1 cellular context compared by ENCODE assay signal in the genomic region with DNA sequence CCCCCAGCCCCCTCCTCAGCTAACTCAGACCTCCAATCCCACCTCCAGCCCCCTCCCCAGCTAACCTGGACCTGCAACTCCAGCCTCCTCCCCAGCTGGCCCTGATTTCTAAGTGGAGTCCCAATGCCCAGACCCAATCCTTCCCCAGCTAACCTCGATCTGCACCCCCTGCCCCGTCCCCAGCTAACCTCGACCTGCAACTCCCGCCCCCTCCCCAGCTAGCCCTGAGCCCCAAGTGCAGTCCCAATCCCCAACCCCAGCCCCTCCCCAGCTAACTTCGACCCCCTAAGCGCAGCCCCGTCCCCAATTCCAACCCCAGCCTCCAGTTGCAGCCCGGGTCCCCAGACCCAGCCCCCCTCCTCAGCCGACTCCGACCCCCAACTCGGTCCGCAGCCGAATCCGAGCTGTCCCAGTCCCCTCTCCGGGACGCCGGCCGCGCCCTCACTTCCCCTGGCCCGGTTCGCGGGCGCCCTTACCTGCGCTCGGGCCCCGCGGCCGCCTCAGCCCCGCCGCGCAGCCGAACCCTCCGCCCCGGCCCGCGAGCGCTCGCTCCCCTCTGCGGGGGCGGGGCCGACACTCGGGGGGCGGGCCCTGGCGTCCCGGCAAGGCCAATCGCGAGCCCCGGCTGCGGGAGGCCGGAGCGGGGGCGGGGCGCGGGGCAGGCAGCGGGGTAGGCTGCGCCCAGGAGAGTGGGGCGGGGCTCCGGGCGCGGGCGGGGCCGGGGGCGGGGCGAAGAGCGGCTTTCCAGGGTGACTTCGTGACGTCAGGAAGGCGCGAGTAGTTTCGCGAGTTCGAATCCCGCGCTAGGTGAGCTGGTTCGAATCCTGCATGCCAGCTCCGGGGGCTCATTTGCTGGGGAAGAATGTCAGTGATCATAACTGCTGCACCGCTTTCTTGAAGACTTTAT.
TF ChIP-seq lines count a peak whose summit lies in the region.

A gene (minus strand): TSS at position 525 of the 907 bp plus-strand sequence. CDS start 182,006 bp downstream, outside the sequence.

TF ChIP-seq in GM12878, 131 proteins besides CTCF, POLR2A, EP300 and RAD21 (continued from another document and continues in another):
- TF ChIP-seq GATAD2B (conservative IDR thresholded peaks at IDR 0.05; ENCODE audit: low read depth) (no peak), ETV6 (conservative IDR thresholded peaks at IDR 0.05 in 1 of 2, IDR thresholded peaks at IDR 0.05 in 1 of 2; ENCODE audit: borderline replicate concordance in 1 of 2, low read depth in 1 of 2) (no peak), ZBED1 (IDR thresholded peaks at IDR 0.05; ENCODE audit: borderline replicate concordance) (no peak), SPI1 (IDR thresholded peaks at IDR 0.05; ENCODE audit: borderline replicate concordance, insufficient read depth, low read depth, low read length) (no peak), SMARCA5 (IDR thresholded peaks at IDR 0.05) (no peak), TAF1 (IDR thresholded peaks at IDR 0.05; ENCODE audit: borderline replicate concordance, low read depth, low read length) (peak; percentile 25; the same call in 1 of the 2 replicates), MYC (IDR thresholded peaks at IDR 0.05; ENCODE audit: insufficient read depth, insufficient read length, insufficient replicate concordance, low read length, severe bottlenecking) (no peak), NR2C2 (IDR thresholded peaks at IDR 0.05; ENCODE audit: borderline replicate concordance, control insufficient read depth, insufficient read length, low read depth) (no peak), ZNF384 (IDR thresholded peaks at IDR 0.05; ENCODE audit: borderline replicate concordance, low read depth, low read length) (no peak), PML (IDR thresholded peaks at IDR 0.05; ENCODE audit: low read length) (no peak), NR2C1 (IDR thresholded peaks at IDR 0.05) (no peak), TCF12 (IDR thresholded peaks at IDR 0.05; ENCODE audit: low read depth, low read length) (no peak), TCF7 (IDR thresholded peaks at IDR 0.05; ENCODE audit: borderline replicate concordance) (no peak), EZH2 (IDR thresholded peaks at IDR 0.05; ENCODE audit: borderline replicate concordance, control insufficient read depth, low read depth, low read length) (no peak), POLR2AphosphoS5 (IDR thresholded peaks at IDR 0.05; ENCODE audit: low read length) (peak; percentile 61; the same call in 1 of the 2 replicates), BACH1 (IDR thresholded peaks at IDR 0.05; ENCODE audit: borderline replicate concordance) (peak; percentile 61; the same call in 1 of the 2 replicates), SUPT20H (IDR thresholded peaks at IDR 0.05; ENCODE audit: borderline replicate concordance, control insufficient read depth, low read depth, low read length) (no peak), LARP7 (IDR thresholded peaks at IDR 0.05) (no peak)
- TF ChIP-seq, protein P1, sequence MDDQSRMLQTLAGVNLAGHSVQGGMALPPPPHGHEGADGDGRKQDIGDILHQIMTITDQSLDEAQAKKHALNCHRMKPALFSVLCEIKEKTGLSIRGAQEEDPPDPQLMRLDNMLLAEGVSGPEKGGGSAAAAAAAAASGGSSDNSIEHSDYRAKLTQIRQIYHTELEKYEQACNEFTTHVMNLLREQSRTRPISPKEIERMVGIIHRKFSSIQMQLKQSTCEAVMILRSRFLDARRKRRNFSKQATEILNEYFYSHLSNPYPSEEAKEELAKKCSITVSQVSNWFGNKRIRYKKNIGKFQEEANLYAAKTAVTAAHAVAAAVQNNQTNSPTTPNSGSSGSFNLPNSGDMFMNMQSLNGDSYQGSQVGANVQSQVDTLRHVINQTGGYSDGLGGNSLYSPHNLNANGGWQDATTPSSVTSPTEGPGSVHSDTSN (IDR thresholded peaks at IDR 0.05; ENCODE audit: insufficient replicate concordance, low read depth, low read length): no peak
- TF ChIP-seq, protein P2, sequence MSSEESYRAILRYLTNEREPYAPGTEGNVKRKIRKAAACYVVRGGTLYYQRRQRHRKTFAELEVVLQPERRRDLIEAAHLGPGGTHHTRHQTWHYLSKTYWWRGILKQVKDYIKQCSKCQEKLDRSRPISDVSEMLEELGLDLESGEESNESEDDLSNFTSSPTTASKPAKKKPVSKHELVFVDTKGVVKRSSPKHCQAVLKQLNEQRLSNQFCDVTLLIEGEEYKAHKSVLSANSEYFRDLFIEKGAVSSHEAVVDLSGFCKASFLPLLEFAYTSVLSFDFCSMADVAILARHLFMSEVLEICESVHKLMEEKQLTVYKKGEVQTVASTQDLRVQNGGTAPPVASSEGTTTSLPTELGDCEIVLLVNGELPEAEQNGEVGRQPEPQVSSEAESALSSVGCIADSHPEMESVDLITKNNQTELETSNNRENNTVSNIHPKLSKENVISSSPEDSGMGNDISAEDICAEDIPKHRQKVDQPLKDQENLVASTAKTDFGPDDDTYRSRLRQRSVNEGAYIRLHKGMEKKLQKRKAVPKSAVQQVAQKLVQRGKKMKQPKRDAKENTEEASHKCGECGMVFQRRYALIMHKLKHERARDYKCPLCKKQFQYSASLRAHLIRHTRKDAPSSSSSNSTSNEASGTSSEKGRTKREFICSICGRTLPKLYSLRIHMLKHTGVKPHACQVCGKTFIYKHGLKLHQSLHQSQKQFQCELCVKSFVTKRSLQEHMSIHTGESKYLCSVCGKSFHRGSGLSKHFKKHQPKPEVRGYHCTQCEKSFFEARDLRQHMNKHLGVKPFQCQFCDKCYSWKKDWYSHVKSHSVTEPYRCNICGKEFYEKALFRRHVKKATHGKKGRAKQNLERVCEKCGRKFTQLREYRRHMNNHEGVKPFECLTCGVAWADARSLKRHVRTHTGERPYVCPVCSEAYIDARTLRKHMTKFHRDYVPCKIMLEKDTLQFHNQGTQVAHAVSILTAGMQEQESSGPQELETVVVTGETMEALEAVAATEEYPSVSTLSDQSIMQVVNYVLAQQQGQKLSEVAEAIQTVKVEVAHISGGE (CRISPR knock-in tag; IDR thresholded peaks at IDR 0.05): no peak
- TF ChIP-seq, protein P3, sequence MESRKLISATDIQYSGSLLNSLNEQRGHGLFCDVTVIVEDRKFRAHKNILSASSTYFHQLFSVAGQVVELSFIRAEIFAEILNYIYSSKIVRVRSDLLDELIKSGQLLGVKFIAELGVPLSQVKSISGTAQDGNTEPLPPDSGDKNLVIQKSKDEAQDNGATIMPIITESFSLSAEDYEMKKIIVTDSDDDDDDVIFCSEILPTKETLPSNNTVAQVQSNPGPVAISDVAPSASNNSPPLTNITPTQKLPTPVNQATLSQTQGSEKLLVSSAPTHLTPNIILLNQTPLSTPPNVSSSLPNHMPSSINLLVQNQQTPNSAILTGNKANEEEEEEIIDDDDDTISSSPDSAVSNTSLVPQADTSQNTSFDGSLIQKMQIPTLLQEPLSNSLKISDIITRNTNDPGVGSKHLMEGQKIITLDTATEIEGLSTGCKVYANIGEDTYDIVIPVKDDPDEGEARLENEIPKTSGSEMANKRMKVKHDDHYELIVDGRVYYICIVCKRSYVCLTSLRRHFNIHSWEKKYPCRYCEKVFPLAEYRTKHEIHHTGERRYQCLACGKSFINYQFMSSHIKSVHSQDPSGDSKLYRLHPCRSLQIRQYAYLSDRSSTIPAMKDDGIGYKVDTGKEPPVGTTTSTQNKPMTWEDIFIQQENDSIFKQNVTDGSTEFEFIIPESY (IDR thresholded peaks at IDR 0.05): no peak
- TF ChIP-seq, protein P4, sequence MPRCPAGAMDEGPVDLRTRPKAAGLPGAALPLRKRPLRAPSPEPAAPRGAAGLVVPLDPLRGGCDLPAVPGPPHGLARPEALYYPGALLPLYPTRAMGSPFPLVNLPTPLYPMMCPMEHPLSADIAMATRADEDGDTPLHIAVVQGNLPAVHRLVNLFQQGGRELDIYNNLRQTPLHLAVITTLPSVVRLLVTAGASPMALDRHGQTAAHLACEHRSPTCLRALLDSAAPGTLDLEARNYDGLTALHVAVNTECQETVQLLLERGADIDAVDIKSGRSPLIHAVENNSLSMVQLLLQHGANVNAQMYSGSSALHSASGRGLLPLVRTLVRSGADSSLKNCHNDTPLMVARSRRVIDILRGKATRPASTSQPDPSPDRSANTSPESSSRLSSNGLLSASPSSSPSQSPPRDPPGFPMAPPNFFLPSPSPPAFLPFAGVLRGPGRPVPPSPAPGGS (IDR thresholded peaks at IDR 0.05; ENCODE audit: borderline replicate concordance, insufficient read depth, low read depth, low read length, poor library complexity, severe bottlenecking): no peak
- TF ChIP-seq, protein P5, sequence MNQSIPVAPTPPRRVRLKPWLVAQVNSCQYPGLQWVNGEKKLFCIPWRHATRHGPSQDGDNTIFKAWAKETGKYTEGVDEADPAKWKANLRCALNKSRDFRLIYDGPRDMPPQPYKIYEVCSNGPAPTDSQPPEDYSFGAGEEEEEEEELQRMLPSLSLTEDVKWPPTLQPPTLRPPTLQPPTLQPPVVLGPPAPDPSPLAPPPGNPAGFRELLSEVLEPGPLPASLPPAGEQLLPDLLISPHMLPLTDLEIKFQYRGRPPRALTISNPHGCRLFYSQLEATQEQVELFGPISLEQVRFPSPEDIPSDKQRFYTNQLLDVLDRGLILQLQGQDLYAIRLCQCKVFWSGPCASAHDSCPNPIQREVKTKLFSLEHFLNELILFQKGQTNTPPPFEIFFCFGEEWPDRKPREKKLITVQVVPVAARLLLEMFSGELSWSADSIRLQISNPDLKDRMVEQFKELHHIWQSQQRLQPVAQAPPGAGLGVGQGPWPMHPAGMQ (IDR thresholded peaks at IDR 0.05; ENCODE audit: borderline replicate concordance): no peak
- TF ChIP-seq, protein P6, sequence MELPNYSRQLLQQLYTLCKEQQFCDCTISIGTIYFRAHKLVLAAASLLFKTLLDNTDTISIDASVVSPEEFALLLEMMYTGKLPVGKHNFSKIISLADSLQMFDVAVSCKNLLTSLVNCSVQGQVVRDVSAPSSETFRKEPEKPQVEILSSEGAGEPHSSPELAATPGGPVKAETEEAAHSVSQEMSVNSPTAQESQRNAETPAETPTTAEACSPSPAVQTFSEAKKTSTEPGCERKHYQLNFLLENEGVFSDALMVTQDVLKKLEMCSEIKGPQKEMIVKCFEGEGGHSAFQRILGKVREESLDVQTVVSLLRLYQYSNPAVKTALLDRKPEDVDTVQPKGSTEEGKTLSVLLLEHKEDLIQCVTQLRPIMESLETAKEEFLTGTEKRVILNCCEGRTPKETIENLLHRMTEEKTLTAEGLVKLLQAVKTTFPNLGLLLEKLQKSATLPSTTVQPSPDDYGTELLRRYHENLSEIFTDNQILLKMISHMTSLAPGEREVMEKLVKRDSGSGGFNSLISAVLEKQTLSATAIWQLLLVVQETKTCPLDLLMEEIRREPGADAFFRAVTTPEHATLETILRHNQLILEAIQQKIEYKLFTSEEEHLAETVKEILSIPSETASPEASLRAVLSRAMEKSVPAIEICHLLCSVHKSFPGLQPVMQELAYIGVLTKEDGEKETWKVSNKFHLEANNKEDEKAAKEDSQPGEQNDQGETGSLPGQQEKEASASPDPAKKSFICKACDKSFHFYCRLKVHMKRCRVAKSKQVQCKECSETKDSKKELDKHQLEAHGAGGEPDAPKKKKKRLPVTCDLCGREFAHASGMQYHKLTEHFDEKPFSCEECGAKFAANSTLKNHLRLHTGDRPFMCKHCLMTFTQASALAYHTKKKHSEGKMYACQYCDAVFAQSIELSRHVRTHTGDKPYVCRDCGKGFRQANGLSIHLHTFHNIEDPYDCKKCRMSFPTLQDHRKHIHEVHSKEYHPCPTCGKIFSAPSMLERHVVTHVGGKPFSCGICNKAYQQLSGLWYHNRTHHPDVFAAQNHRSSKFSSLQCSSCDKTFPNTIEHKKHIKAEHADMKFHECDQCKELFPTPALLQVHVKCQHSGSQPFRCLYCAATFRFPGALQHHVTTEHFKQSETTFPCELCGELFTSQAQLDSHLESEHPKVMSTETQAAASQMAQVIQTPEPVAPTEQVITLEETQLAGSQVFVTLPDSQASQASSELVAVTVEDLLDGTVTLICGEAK (IDR thresholded peaks at IDR 0.05; ENCODE audit: borderline replicate concordance): no peak
- TF ChIP-seq, protein P7, sequence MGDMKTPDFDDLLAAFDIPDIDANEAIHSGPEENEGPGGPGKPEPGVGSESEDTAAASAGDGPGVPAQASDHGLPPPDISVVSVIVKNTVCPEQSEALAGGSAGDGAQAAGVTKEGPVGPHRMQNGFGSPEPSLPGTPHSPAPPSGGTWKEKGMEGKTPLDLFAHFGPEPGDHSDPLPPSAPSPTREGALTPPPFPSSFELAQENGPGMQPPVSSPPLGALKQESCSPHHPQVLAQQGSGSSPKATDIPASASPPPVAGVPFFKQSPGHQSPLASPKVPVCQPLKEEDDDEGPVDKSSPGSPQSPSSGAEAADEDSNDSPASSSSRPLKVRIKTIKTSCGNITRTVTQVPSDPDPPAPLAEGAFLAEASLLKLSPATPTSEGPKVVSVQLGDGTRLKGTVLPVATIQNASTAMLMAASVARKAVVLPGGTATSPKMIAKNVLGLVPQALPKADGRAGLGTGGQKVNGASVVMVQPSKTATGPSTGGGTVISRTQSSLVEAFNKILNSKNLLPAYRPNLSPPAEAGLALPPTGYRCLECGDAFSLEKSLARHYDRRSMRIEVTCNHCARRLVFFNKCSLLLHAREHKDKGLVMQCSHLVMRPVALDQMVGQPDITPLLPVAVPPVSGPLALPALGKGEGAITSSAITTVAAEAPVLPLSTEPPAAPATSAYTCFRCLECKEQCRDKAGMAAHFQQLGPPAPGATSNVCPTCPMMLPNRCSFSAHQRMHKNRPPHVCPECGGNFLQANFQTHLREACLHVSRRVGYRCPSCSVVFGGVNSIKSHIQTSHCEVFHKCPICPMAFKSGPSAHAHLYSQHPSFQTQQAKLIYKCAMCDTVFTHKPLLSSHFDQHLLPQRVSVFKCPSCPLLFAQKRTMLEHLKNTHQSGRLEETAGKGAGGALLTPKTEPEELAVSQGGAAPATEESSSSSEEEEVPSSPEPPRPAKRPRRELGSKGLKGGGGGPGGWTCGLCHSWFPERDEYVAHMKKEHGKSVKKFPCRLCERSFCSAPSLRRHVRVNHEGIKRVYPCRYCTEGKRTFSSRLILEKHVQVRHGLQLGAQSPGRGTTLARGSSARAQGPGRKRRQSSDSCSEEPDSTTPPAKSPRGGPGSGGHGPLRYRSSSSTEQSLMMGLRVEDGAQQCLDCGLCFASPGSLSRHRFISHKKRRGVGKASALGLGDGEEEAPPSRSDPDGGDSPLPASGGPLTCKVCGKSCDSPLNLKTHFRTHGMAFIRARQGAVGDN (IDR thresholded peaks at IDR 0.05): peak; percentile 53; the same call in 1 of the 2 replicates
- TF ChIP-seq, protein P8, sequence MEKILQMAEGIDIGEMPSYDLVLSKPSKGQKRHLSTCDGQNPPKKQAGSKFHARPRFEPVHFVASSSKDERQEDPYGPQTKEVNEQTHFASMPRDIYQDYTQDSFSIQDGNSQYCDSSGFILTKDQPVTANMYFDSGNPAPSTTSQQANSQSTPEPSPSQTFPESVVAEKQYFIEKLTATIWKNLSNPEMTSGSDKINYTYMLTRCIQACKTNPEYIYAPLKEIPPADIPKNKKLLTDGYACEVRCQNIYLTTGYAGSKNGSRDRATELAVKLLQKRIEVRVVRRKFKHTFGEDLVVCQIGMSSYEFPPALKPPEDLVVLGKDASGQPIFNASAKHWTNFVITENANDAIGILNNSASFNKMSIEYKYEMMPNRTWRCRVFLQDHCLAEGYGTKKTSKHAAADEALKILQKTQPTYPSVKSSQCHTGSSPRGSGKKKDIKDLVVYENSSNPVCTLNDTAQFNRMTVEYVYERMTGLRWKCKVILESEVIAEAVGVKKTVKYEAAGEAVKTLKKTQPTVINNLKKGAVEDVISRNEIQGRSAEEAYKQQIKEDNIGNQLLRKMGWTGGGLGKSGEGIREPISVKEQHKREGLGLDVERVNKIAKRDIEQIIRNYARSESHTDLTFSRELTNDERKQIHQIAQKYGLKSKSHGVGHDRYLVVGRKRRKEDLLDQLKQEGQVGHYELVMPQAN (conservative IDR thresholded peaks at IDR 0.05): no peak
